Comparison of ENCODE assay signal across 8 cellular contexts in genomic region chr12:27534060-27534764, GRCh38. TPM values are rescaled to one million over a fixed set of nuclear protein-coding genes. Genes with fewer than 3 reads are reported as not detected.
DNase-seq lines count a peak whose midpoint lies in the region; ATAC-seq lines count a peak whose summit lies in the region.

No MANE protein-coding gene starts in this region.

- H3K9me3 ChIP-seq in thymus (ENCODE audit: control insufficient read depth), result no peaks in the 10 kb centered on the region

- no peaks in the 10 kb centered on the region for H3K9me3 Mint-ChIP-seq in activated naive CD4-positive, alpha-beta T cell treated with anti-CD3 and anti-CD28 coated beads, Interleukin-2, amount 50 U/mL, for 72 hours

- peaks cover 0 to 5% of the 10 kb centered on the region in 2 donors for H3K36me3 Mint-ChIP-seq in activated naive CD4-positive, alpha-beta T cell treated with anti-CD3 and anti-CD28 coated beads, Interleukin-2, amount 50 U/mL, for 72 hours

- no peaks in the 10 kb centered on the region for H3K27me3 ChIP-seq in thymus (ENCODE audit: control insufficient read depth, insufficient read depth)

- H3K4me3 ChIP-seq in thymus (ENCODE audit: low read length), result no peak overlapping the region

- H3K36me3 ChIP-seq in thymus (ENCODE audit: control insufficient read depth, insufficient read depth), result no peaks in the 10 kb centered on the region

- intact Hi-C loops in left colon (cut with DNase I, micrococcal nuclease), result no loop called here

- H3K4me1 ChIP-seq in thymus (ENCODE audit: control insufficient read depth, insufficient read depth, low read length), result peaks cover 26% of the 10 kb centered on the region

- peak overlapping the region; percentile 65 to 81 for H3K27ac Mint-ChIP-seq in activated naive CD4-positive, alpha-beta T cell treated with anti-CD3 and anti-CD28 coated beads, Interleukin-2, amount 50 U/mL, for 72 hours

- H3K27ac ChIP-seq in thymus (ENCODE audit: low read depth), result peak overlapping the region; percentile 64

- ATAC-seq in HG03139 (IDR thresholded peaks at IDR 0.05; ENCODE audit: unreplicated experiment), result peak; percentile 54
- ATAC-seq in activated naive CD4-positive, alpha-beta T cell treated with anti-CD3 and anti-CD28 coated beads, Interleukin-2, amount 50 U/mL, for 72 hours, result peak; percentile 90 to 91
- no peak for ATAC-seq in GM19324 (IDR thresholded peaks at IDR 0.05; ENCODE audit: low FRiP score, unreplicated experiment)
- ATAC-seq in left colon, result no peak

- 74% methylated on average over 6 of the region's 6 CpGs for WGBS in thymus

- peak; percentile 11 for DNase-seq in stimulated activated CD4-positive, alpha-beta T cell treated with anti-CD3 and anti-CD28 coated beads, Interleukin-1b, Interleukin-23, amount 100 ng/mL, for 48 hours
- DNase-seq in stimulated activated CD4-positive, alpha-beta T cell treated with anti-CD3 and anti-CD28 coated beads, Interleukin-4, amount 100 ng/mL, for 1 hour, result no peak
- DNase-seq in activated naive CD4-positive, alpha-beta T cell treated with anti-CD3 and anti-CD28 coated beads, Interleukin-2, amount 50 U/mL, for 72 hours (ENCODE audit: low spot score in 2 of 2), result peak in 1 of 2 donors; percentile 47
- DNase-seq in activated effector memory CD4-positive, alpha-beta T cell treated with Interleukin-2 at 50 U/mL for 16 hours, result no peak
- DNase-seq in left colon, result no peak

RNA-seq across cellular contexts. Expression of gene PPFIBP1, which starts 10.2 kb away (rescaled TPM):
- total RNA-seq in activated naive CD4-positive, alpha-beta T cell treated with anti-CD3 and anti-CD28 coated beads, Interleukin-2, amount 50 U/mL, for 72 hours, result 10 to 100 TPM; 26.2 to 37.2 TPM
- 10.0 TPM for polyA plus RNA-seq in thymus
- 10 to 100 TPM; 40.9 to 43.1 TPM for total RNA-seq in left colon

Comparison
In these comparisons a context has a peak if more than half of its experiments do, and no peak if none do; other contexts are left out.
1. ATAC-seq: peak in HG03139 (single experiment) and activated naive CD4-positive, alpha-beta T cell treated with anti-CD3 and anti-CD28 coated beads, Interleukin-2, amount 50 U/mL, for 72 hours (2 of 2); none in GM19324 (single experiment) and left colon (single experiment).